Comparison of ENCODE assay signal across 19 cellular contexts in the genomic region with DNA sequence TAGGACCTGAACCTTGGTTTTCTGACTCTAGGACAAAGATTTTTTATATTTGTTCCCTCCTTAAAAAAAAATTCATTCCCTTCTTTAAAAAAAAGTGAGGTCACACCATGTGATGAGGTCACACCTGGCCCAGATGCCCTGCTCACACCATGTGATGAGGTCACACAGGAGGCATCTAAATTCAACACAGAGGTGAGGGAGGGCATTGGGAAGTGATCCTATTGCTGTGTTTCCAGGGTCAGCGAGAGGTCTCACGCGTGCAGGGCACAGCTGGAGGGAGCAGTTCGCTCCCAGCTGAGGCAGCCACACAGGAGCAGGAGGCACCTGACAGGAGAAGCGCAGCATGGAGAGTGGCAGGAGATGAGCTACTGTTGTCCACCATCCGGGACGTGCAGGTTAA.
A peak's percentile ranks its signal among the peaks of the same experiment; 100 is the strongest.
DNase-seq lines count a peak whose midpoint lies in the region; ATAC-seq, FAIRE-seq and TF ChIP-seq lines count a peak whose summit lies in the region.
"Had no signal": no experiment of that assay in that cellular context is flagged by ENCODE, and none has a peak within 500 bp of the region (broad histone marks: within the 10 kb centered on the region; RNA-seq: fewer than 3 reads in every experiment).

No MANE protein-coding gene starts in this region.

- CTCF ChIA-PET in PC-9 (lab: Charles Lee) = interaction anchor here (0.6 kb wide), 1 partner anchor 328 kb away, joined by 3 read pairs; no protein-coding TSS in a partner anchor

- BruUV-seq in PC-9 (replicated peaks; lab: Mats Ljungman, UMichigan) = no TSS peak

- H3K4me3 ChIP-seq in GM23338 (no peak overlapping the region), PC-9 (no peak overlapping the region), endodermal cell (ENCODE audit: low read length) (no peak overlapping the region)
- H3K4me3 ChIP-seq: SJSA1 had no signal

- H3K27me3 ChIP-seq in GM23338 (ENCODE audit: insufficient read depth) = no peaks in the 10 kb centered on the region
- no peaks in the 10 kb centered on the region for H3K27me3 ChIP-seq in PC-9 (ENCODE audit: insufficient read depth, low read depth)
- H3K27me3 ChIP-seq in endodermal cell (ENCODE audit: control insufficient read depth, insufficient read depth, low read length, poor library complexity, severe bottlenecking) = no peaks in the 10 kb centered on the region
- H3K27me3 ChIP-seq: SJSA1 had no signal

- no peak for TF ChIP-seq CTCF in GM23338 (conservative IDR thresholded peaks at IDR 0.05; ENCODE audit: low read depth in 2 of 2)
- no peak for TF ChIP-seq CTCF in PC-9 (conservative IDR thresholded peaks at IDR 0.05)
- TF ChIP-seq CTCF in endodermal cell (conservative IDR thresholded peaks at IDR 0.05) = no peak
- no peak for TF ChIP-seq CTCF in nephron progenitor cell (IDR thresholded peaks at IDR 0.05)

- H3K79me2 ChIP-seq in GM23338 (replicated peaks; ENCODE audit: insufficient read depth) = peaks cover 24% of the 10 kb centered on the region
- H3K79me2 ChIP-seq in PC-9 (ENCODE audit: low read depth) = no peaks in the 10 kb centered on the region; the same call in 1 of the 2 replicates

- H3K9ac ChIP-seq in endodermal cell (ENCODE audit: extremely low read depth, low read length, poor library complexity, severe bottlenecking) = no peak overlapping the region

- intact Hi-C loops in PC-9 (cut with micrococcal nuclease; ENCODE audit: unreplicated experiment) = no loop called here

- ATAC-seq in GM23338 (peak; percentile 45), HG02623 (IDR thresholded peaks at IDR 0.05; ENCODE audit: unreplicated experiment) (no peak)

- H3K4me2 ChIP-seq in GM23338 (no peak overlapping the region), PC-9 (peak overlapping the region; percentile 65; the same call in 1 of the 2 replicates)

- 70 to 78% methylated on average over 7 of the region's 7 CpGs for WGBS in endodermal cell (ENCODE audit: insufficient coverage in 1 of 2, insufficient read length in 1 of 2), 2 experiments

- H3K4me1 Mint-ChIP-seq in GM23338 (peaks cover 58% of the 10 kb centered on the region), endodermal cell (peaks cover 15% of the 10 kb centered on the region), nephron progenitor cell (peaks cover 67% of the 10 kb centered on the region)

- no peaks in the 10 kb centered on the region for H3K36me3 ChIP-seq in GM23338 (ENCODE audit: insufficient read depth)
- no peaks in the 10 kb centered on the region for H3K36me3 ChIP-seq in PC-9 (ENCODE audit: low read depth)
- H3K36me3 ChIP-seq in endodermal cell (ENCODE audit: control insufficient read depth, insufficient read depth, low read length) = no peaks in the 10 kb centered on the region
- H3K36me3 ChIP-seq: SJSA1 had no signal

- H3K9me2 ChIP-seq in GM23338 (ENCODE audit: insufficient read depth) (no peaks in the 10 kb centered on the region), PC-9 (ENCODE audit: insufficient read depth) (no peaks in the 10 kb centered on the region)

- POLR2A ChIA-PET in PC-9 (lab: Charles Lee; ENCODE audit: unreplicated experiment) = no interaction called here

- H3K9me3 ChIP-seq in PC-9 (ENCODE audit: insufficient read depth, low read depth) = no peaks in the 10 kb centered on the region
- H3K9me3 ChIP-seq in endodermal cell (ENCODE audit: control insufficient read depth, low read length) = no peaks in the 10 kb centered on the region
- H3K9me3 ChIP-seq: SJSA1 had no signal

- H3K27ac Mint-ChIP-seq in GM23338 (no peak overlapping the region), endodermal cell (peak overlapping the region; percentile 45), nephron progenitor cell (peak overlapping the region; percentile 61)

- no peaks in the 10 kb centered on the region for H3F3A ChIP-seq in GM23338 (replicated peaks; ENCODE audit: low read depth)
- peaks cover 6% of the 10 kb centered on the region; the same call in 1 of the 2 replicates for H3F3A ChIP-seq in PC-9 (ENCODE audit: insufficient read depth, low read depth)

- H3K9me3 Mint-ChIP-seq in GM23338 (no peaks in the 10 kb centered on the region; the same call in 2 of the 3 replicates), endodermal cell (no peaks in the 10 kb centered on the region), nephron progenitor cell (no peaks in the 10 kb centered on the region)
- H3K9me3 Mint-ChIP-seq: CD4-positive, CD25-positive, alpha-beta regulatory T cell had no signal

- H4K20me1 ChIP-seq in GM23338 (replicated peaks; ENCODE audit: insufficient read depth) (peaks cover 5% of the 10 kb centered on the region; the same call in 1 of the 2 replicates), PC-9 (ENCODE audit: insufficient read depth) (no peaks in the 10 kb centered on the region)

- no peak overlapping the region for H2AFZ ChIP-seq in GM23338
- H2AFZ ChIP-seq in PC-9 = no peak overlapping the region

- peaks cover 3% of the 10 kb centered on the region for H3K4me1 ChIP-seq in GM23338 (ENCODE audit: insufficient read depth)
- peaks cover 31% of the 10 kb centered on the region for H3K4me1 ChIP-seq in PC-9 (replicated peaks; ENCODE audit: insufficient read depth)
- no peaks in the 10 kb centered on the region for H3K4me1 ChIP-seq in endodermal cell (ENCODE audit: control insufficient read depth, insufficient read depth, low read length)
- H3K4me1 ChIP-seq: SJSA1 had no signal

- H3K4me3 Mint-ChIP-seq in GM23338 (no peak overlapping the region; the same call in 2 of the 3 replicates), endodermal cell (no peak overlapping the region), nephron progenitor cell (peak overlapping the region; percentile 17)
- H3K4me3 Mint-ChIP-seq: CD4-positive, CD25-positive, alpha-beta regulatory T cell had no signal

- no peak for DNase-seq in GM23338 (ENCODE audit: low spot score)
- no peak for DNase-seq in PC-9
- peak; percentile 65 for DNase-seq in endodermal cell
- no peak for DNase-seq in nephron progenitor cell
- DNase-seq in GM19239 (ENCODE audit: insufficient read length, low spot score) = no peak
- no peak for DNase-seq in NCI-H1092 (lab: John Stamatoyannopoulos, UW)
- DNase-seq: AML-193; CD4-positive, CD25-positive, alpha-beta regulatory T cell; DND-41; GDM1; KG1; NCI-H1092 treated with DMSO at 0.1 percent for 48 hours; NCI-H187; NCI-H2171; NCI-H510A treated with DMSO at 0.1 percent for 48 hours had no signal

- peaks cover 29% of the 10 kb centered on the region for H3K36me3 Mint-ChIP-seq in GM23338 (ENCODE audit: low read depth)
- no peaks in the 10 kb centered on the region for H3K36me3 Mint-ChIP-seq in endodermal cell (ENCODE audit: low read depth)
- no peaks in the 10 kb centered on the region for H3K36me3 Mint-ChIP-seq in nephron progenitor cell (ENCODE audit: low read depth)
- H3K36me3 Mint-ChIP-seq: CD4-positive, CD25-positive, alpha-beta regulatory T cell had no signal

- H3K27ac ChIP-seq in GM23338 (ENCODE audit: low read depth) (no peak overlapping the region), PC-9 (0 out of 2 replicates have a peak overlapping the region, but pooled peaks have one; percentile 71), endodermal cell (ENCODE audit: low read depth, low read length) (no peak overlapping the region)
- H3K27ac ChIP-seq: HL-60, SJSA1 had no signal

- H3K27me3 Mint-ChIP-seq in GM23338 (ENCODE audit: insufficient read depth, low read depth, poor library complexity) (peaks cover 10% of the 10 kb centered on the region), endodermal cell (ENCODE audit: insufficient read depth) (no peaks in the 10 kb centered on the region), nephron progenitor cell (ENCODE audit: low read depth, poor library complexity) (peaks cover 3% of the 10 kb centered on the region)

- FAIRE-seq in GM19239 (lab: Jason Lieb, UNC) = no peak
- FAIRE-seq: GM12892 had no signal

TF ChIP-seq in GM23338, 12 proteins besides CTCF, POLR2A, EP300 and RAD21:
- TF ChIP-seq REST (IDR thresholded peaks at IDR 0.05; ENCODE audit: unreplicated experiment) (no peak), CREB1 (CRISPR knock-in tag; IDR thresholded peaks at IDR 0.05; ENCODE audit: low read depth) (peak; percentile 53)
